ENCODE assay signal across 28 cellular contexts in genomic region chr2:26898480-26899058, GRCh38. TPM values are rescaled to one million over a fixed set of nuclear protein-coding genes. Genes with fewer than 3 reads are reported as not detected.
DNase-seq lines count a peak whose midpoint lies in the region; ATAC-seq and TF ChIP-seq lines count a peak whose summit lies in the region.
"Had no signal": no experiment of that assay in that cellular context is flagged by ENCODE, and none has a peak within 500 bp of the region (broad histone marks: within the 10 kb centered on the region; RNA-seq: fewer than 3 reads in every experiment).

No MANE protein-coding gene starts in this region.

- no peak overlapping the region for H2AFZ ChIP-seq in H9 (ENCODE audit: low read length)
- H2AFZ ChIP-seq in trophoblast cell (ENCODE audit: insufficient read depth, low read length, poor library complexity) = no peak overlapping the region

- H4K91ac ChIP-seq in H9 (ENCODE audit: insufficient read length, low read depth, low read length) (no peak overlapping the region), trophoblast cell (ENCODE audit: low read depth, low read length) (no peak overlapping the region)

- H3K56ac ChIP-seq in H9 (ENCODE audit: insufficient read length, low read depth, low read length) = no peak overlapping the region

- H3K27ac Mint-ChIP-seq in H9 = no peak overlapping the region
- H3K27ac Mint-ChIP-seq: CD14-positive monocyte; CD8-positive, alpha-beta memory T cell had no signal

- TF ChIP-seq POLR2A in tibial nerve (IDR thresholded peaks at IDR 0.05) = no peak

- H3K36me3 ChIP-seq in colonic mucosa = no peaks in the 10 kb centered on the region
- H3K36me3 ChIP-seq in trophoblast cell (ENCODE audit: control insufficient read depth in 1 of 2, insufficient read depth in 2 of 2, low read length in 2 of 2) = no peaks in the 10 kb centered on the region
- no peaks in the 10 kb centered on the region for H3K36me3 ChIP-seq in tibial nerve
- H3K36me3 ChIP-seq: Peyer's patch had no signal

- no peak overlapping the region for H2BK15ac ChIP-seq in H9 (ENCODE audit: low read depth, low read length)

- no peak for TF ChIP-seq EP300 in tibial nerve (IDR thresholded peaks at IDR 0.05)

- H3T11ph ChIP-seq in H9 (ENCODE audit: low read length) = no peak overlapping the region

- TF ChIP-seq CTCF in H9 (conservative IDR thresholded peaks at IDR 0.05) (no peak), colonic mucosa (IDR thresholded peaks at IDR 0.05) (no peak), tibial nerve (IDR thresholded peaks at IDR 0.05) (no peak)

- H3K4me3 ChIP-seq in colonic mucosa (no peak overlapping the region), trophoblast cell (ENCODE audit: low read depth, low read length) (peak overlapping the region; percentile 18), tibial nerve (no peak overlapping the region)
- H3K4me3 ChIP-seq: Peyer's patch had no signal

- H3K4ac ChIP-seq in H9 (ENCODE audit: low read depth, low read length) (no peak overlapping the region), trophoblast cell (ENCODE audit: low read depth, low read length) (no peak overlapping the region)

- H3K4me1 ChIP-seq in H9 (ENCODE audit: insufficient read depth, low read length) (peaks cover 2% of the 10 kb centered on the region; the same call in 1 of the 2 replicates), colonic mucosa (no peaks in the 10 kb centered on the region), trophoblast cell (ENCODE audit: control insufficient read depth in 1 of 2, insufficient read depth in 2 of 2, low read length in 2 of 2) (no peaks in the 10 kb centered on the region), tibial nerve (peaks cover 0 to 16% (median 0%) of the 10 kb centered on the region in 4 donors)
- H3K4me1 ChIP-seq: BE2C, Peyer's patch had no signal

- no peaks in the 10 kb centered on the region for H3K23me2 ChIP-seq in H9 (ENCODE audit: insufficient read length, low read depth, low read length, poor library complexity, severe bottlenecking)

- H2AK5ac ChIP-seq in H9 (ENCODE audit: insufficient read length, low read length) = no peak overlapping the region
- no peak overlapping the region for H2AK5ac ChIP-seq in trophoblast cell (ENCODE audit: low read length)

- no peak overlapping the region for H4K12ac ChIP-seq in trophoblast cell (ENCODE audit: low read depth, low read length)

- no peak for DNase-seq in H9
- peak; percentile 24 for DNase-seq in colonic mucosa
- DNase-seq in left colon = peak; percentile 19 to 42
- DNase-seq in trophoblast cell = no peak
- no peak for DNase-seq in OCI-M2 (lab: John Stamatoyannopoulos, UW; ENCODE audit: unreplicated experiment)
- DNase-seq in activated CD4-positive, alpha-beta T cell treated with anti-CD3 and anti-CD28 coated beads for 48 hours = no peak
- DNase-seq in tibial nerve (ENCODE audit: low spot score in 2 of 2) = no peak
- DNase-seq in stimulated activated CD4-positive, alpha-beta T cell treated with anti-CD3 and anti-CD28 coated beads, Interleukin-12 subunit alpha, Interleukin-12 subunit beta, amount 100 ng/mL, for 4 hours = no peak
- DNase-seq: 8988T; ACHN; BE2C; CD8-positive, alpha-beta memory T cell; DMS 273 treated with DMSO at 0.1 percent for 48 hours; DMS79 treated with DMSO at 0.1 percent for 48 hours; GF-D8; GOT3; KBM-7; MV-4-11; NCI-H1105; NCI-H146; NCI-H1930; NCI-H526 treated with DMSO at 0.1 percent for 48 hours; Peyer's patch; SHP77 treated with DMSO at 0.1 percent for 48 hours had no signal

- H3K9ac ChIP-seq in H9 (ENCODE audit: extremely low read depth, insufficient read length, low read length) (no peak overlapping the region), colonic mucosa (ENCODE audit: low read depth in 2 of 2, low read length in 2 of 2) (no peak overlapping the region), trophoblast cell (ENCODE audit: low read length) (no peak overlapping the region)

- H3K79me1 ChIP-seq in H9 (ENCODE audit: insufficient read depth, low read depth, low read length, poor library complexity, severe bottlenecking) (no peaks in the 10 kb centered on the region), trophoblast cell (ENCODE audit: low read length) (no peaks in the 10 kb centered on the region)

- intact Hi-C loops in colonic mucosa (cut with DNase I) (no loop called here), left colon (cut with DNase I, micrococcal nuclease) (no loop called here)

- peak overlapping the region; percentile 15 for H2BK5ac ChIP-seq in H9 (ENCODE audit: insufficient read length, low read length)
- H2BK5ac ChIP-seq in trophoblast cell (ENCODE audit: low read depth, low read length, poor library complexity) = no peak overlapping the region

- no peak overlapping the region for H3K4me3 Mint-ChIP-seq in H9
- H3K4me3 Mint-ChIP-seq: CD14-positive monocyte; CD8-positive, alpha-beta memory T cell had no signal

- H3K18ac ChIP-seq in H9 (ENCODE audit: insufficient read length, low read depth, low read length) (peak overlapping the region; percentile 21), trophoblast cell (ENCODE audit: low read length) (no peak overlapping the region)

- no peaks in the 10 kb centered on the region for H3K9me3 Mint-ChIP-seq in H9

- H3K9me3 ChIP-seq in H9 (ENCODE audit: control insufficient read depth, low read depth, low read length) = no peaks in the 10 kb centered on the region
- no peaks in the 10 kb centered on the region for H3K9me3 ChIP-seq in colonic mucosa
- H3K9me3 ChIP-seq in trophoblast cell (ENCODE audit: insufficient read depth, low read depth, low read length) = no peaks in the 10 kb centered on the region
- H3K9me3 ChIP-seq in tibial nerve = peaks cover 0 to 8% (median 0%) of the 10 kb centered on the region in 4 donors
- H3K9me3 ChIP-seq: BE2C had no signal

- peaks cover 5% of the 10 kb centered on the region for H3K27me3 Mint-ChIP-seq in H9 (ENCODE audit: low read depth)

- H4K5ac ChIP-seq in H9 (ENCODE audit: insufficient read length, low read depth, low read length) = no peak overlapping the region

- peaks cover 22 to 26% of the 10 kb centered on the region in 2 experiments for H3K4me1 Mint-ChIP-seq in H9
- H3K4me1 Mint-ChIP-seq: CD14-positive monocyte; CD8-positive, alpha-beta memory T cell had no signal

- H2BK20ac ChIP-seq in H9 (ENCODE audit: low read depth, low read length, poor library complexity, severe bottlenecking) = no peak overlapping the region

- H3K23ac ChIP-seq in H9 (ENCODE audit: insufficient read length, low read depth, low read length) (no peak overlapping the region), trophoblast cell (ENCODE audit: low read length) (no peak overlapping the region)

- peak; percentile 99 for ATAC-seq in left colon

- peaks cover 0 to 6% (median 5%) of the 10 kb centered on the region in 3 experiments; a peak in 2 of 7 replicates for H3K36me3 Mint-ChIP-seq in H9 (ENCODE audit: insufficient read depth in 1 of 3, low read depth in 3 of 3)
- H3K36me3 Mint-ChIP-seq: CD14-positive monocyte; CD8-positive, alpha-beta memory T cell had no signal

- H3K27ac ChIP-seq in H9 (ENCODE audit: insufficient read length, low read depth, low read length) (no peak overlapping the region), colonic mucosa (no peak overlapping the region), trophoblast cell (ENCODE audit: low read depth, low read length) (no peak overlapping the region), tibial nerve (no peak overlapping the region)
- H3K27ac ChIP-seq: Peyer's patch had no signal

- no peak overlapping the region for H2BK120ac ChIP-seq in H9 (ENCODE audit: low read depth, low read length, poor library complexity, severe bottlenecking)
- H2BK120ac ChIP-seq in trophoblast cell (ENCODE audit: insufficient read depth, low read length, poor library complexity) = no peak overlapping the region

- H3K79me2 ChIP-seq in H9 (ENCODE audit: insufficient read depth, low read length) (no peaks in the 10 kb centered on the region), trophoblast cell (ENCODE audit: control insufficient read depth, insufficient read depth, low read length, poor library complexity) (no peaks in the 10 kb centered on the region)

- H3K14ac ChIP-seq in H9 (ENCODE audit: insufficient read depth, low read length) = no peak overlapping the region; the same call in 1 of the 2 replicates
- H3K14ac ChIP-seq in trophoblast cell (ENCODE audit: low read length) = no peak overlapping the region

- H4K20me1 ChIP-seq in H9 (ENCODE audit: control insufficient read depth, insufficient read depth, insufficient read length) = no peaks in the 10 kb centered on the region

- no peaks in the 10 kb centered on the region for H3K27me3 ChIP-seq in H9 (ENCODE audit: insufficient read depth, low read length)
- no peaks in the 10 kb centered on the region for H3K27me3 ChIP-seq in colonic mucosa
- no peaks in the 10 kb centered on the region for H3K27me3 ChIP-seq in trophoblast cell (ENCODE audit: insufficient read depth, low read length)
- H3K27me3 ChIP-seq in tibial nerve = no peaks in the 10 kb centered on the region
- H3K27me3 ChIP-seq: BE2C, Peyer's patch had no signal

- WGBS in H9 (ENCODE audit: extremely low coverage, insufficient read length, low lambda C conversion rate) = no CpG with 5 or more reads among the region's 15 CpGs
- no CpG with 5 or more reads among the region's 15 CpGs for WGBS in trophoblast cell (ENCODE audit: extremely low coverage, insufficient coverage, insufficient read length)
- 94% methylated on average over 8 to 15 of the region's 15 CpGs for WGBS in tibial nerve, 2 donors

- no peak overlapping the region for H2BK12ac ChIP-seq in H9 (ENCODE audit: insufficient read length, low read depth, low read length)
- H2BK12ac ChIP-seq in trophoblast cell (ENCODE audit: low read length) = no peak overlapping the region

- H4K8ac ChIP-seq in H9 (replicated peaks; ENCODE audit: insufficient read length, low read depth, low read length) = no peak overlapping the region
- no peak overlapping the region for H4K8ac ChIP-seq in trophoblast cell (ENCODE audit: low read depth, low read length)

- no peak overlapping the region for H3K4me2 ChIP-seq in H9 (ENCODE audit: insufficient read depth, insufficient read length, low read length)
- no peak overlapping the region for H3K4me2 ChIP-seq in trophoblast cell (ENCODE audit: low read length)

RNA-seq across cellular contexts. Expression of gene DPYSL5, which starts 50.6 kb away (rescaled TPM):
- 6.4 and 6.9 TPM in 2 replicates for total RNA-seq in H9 (2021)
- under 1 TPM; 0.24 to 0.35 TPM for total RNA-seq in colonic mucosa
- total RNA-seq in left colon = under 1 TPM in 1 of 2 donors, not detected in 1; 0.11 TPM
- polyA plus RNA-seq in trophoblast cell (2013) = 0.05 and 0.06 TPM in 2 replicates
- total RNA-seq in tibial nerve = not detected
- total RNA-seq: CD8-positive, alpha-beta memory T cell; LHCN-M2; MCF 10A; OCI-LY7 had no signal
- polyA plus RNA-seq: CD14-positive monocyte; CD8-positive, alpha-beta memory T cell had no signal

Comparison
In these comparisons a context has a peak if more than half of its experiments do, and no peak if none do; other contexts are left out.
1. DNase-seq: peak in colonic mucosa (single experiment) and left colon (2 of 2); none in H9 (single experiment), trophoblast cell (0 of 2), OCI-M2 (single experiment), activated CD4-positive, alpha-beta T cell treated with anti-CD3 and anti-CD28 coated beads for 48 hours (single experiment), tibial nerve (0 of 2) and stimulated activated CD4-positive, alpha-beta T cell treated with anti-CD3 and anti-CD28 coated beads, Interleukin-12 subunit alpha, Interleukin-12 subunit beta, amount 100 ng/mL, for 4 hours (single experiment).